Comparison of ENCODE assay signal across 10 cellular contexts in the genomic region with DNA sequence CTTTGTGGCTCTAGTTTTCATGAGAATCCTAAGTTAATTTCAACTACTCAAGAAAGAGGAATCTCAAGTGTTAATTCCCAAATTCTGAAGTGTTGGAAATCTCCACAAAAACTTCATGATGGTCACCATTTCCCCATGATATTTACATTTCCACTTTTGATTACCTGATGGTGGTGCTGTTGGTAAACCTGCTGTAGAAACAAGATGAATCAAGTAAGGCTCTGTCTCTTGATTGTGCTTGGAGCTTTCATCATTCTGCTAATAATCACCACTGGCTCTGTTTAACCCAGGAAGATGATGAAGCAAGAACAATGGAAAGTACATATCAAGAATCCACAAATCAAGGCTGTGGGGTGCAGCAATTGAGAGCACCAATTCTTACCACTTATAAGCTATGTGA.
DNase-seq lines count a peak whose midpoint lies in the region; ATAC-seq, FAIRE-seq and TF ChIP-seq lines count a peak whose summit lies in the region.
"Had no signal": no experiment of that assay in that cellular context is flagged by ENCODE, and none has a peak within 500 bp of the region (broad histone marks: within the 10 kb centered on the region; RNA-seq: fewer than 3 reads in every experiment).

No MANE protein-coding gene starts in this region.

- no peaks in the 10 kb centered on the region for H3K4me1 ChIP-seq in HepG2 (ENCODE audit: insufficient read depth, low read length)
- H3K4me1 ChIP-seq: gastroesophageal sphincter had no signal

- no peaks in the 10 kb centered on the region for H3K27me3 ChIP-seq in HepG2 (ENCODE audit: control insufficient read depth in 1 of 2, insufficient read depth in 2 of 2, low read length in 2 of 2)
- H3K27me3 ChIP-seq: gastroesophageal sphincter had no signal

- TF ChIP-seq CTCF in D721Med (IDR thresholded peaks at IDR 0.05; ENCODE audit: insufficient read depth, missing control alignments) (peak; percentile 24), choroid plexus epithelial cell (conservative IDR thresholded peaks at IDR 0.05; ENCODE audit: low read depth, low read length) (peak; percentile 38), HepG2 (CRISPR knock-in tag; IDR thresholded peaks at IDR 0.05) (peak; percentile 55)

- TF ChIP-seq POLR2A in HepG2 (IDR thresholded peaks at IDR 0.05; ENCODE audit: insufficient read depth in 1 of 2, low read depth in 2 of 2, low read length in 2 of 2), result no peak

- TF ChIP-seq EP300 in HepG2 (IDR thresholded peaks at IDR 0.05; ENCODE audit: low read depth in 2 of 2, low read length in 2 of 2) (no peak), HepG2 (CRISPR knock-in tag; IDR thresholded peaks at IDR 0.05; ENCODE audit: borderline replicate concordance) (no peak)

- no peaks in the 10 kb centered on the region for H3K9me3 ChIP-seq in HepG2 (ENCODE audit: low read length)
- H3K9me3 ChIP-seq: gastroesophageal sphincter had no signal

- in situ Hi-C loops in HepG2 (cut with HindIII; ENCODE audit: extremely low pct_ligation_motif_present, low pct_unique_long_range_greater_than_20kb), result no loop called here

- H3K4me2 ChIP-seq in HepG2 (ENCODE audit: low read depth, low read length), result no peak overlapping the region

- H3K4me3 ChIP-seq in choroid plexus epithelial cell (ENCODE audit: low read depth, low read length), result no peak overlapping the region
- no peak overlapping the region for H3K4me3 ChIP-seq in HepG2 (replicated peaks in 1 of 3; ENCODE audit: insufficient read depth in 1 of 3, low read depth in 2 of 3, low read length in 3 of 3)
- H3K4me3 ChIP-seq: gastroesophageal sphincter had no signal

- ATAC-seq in HepG2 (no peak), HG02973 (IDR thresholded peaks at IDR 0.05; ENCODE audit: unreplicated experiment) (no peak)
- ATAC-seq: gastroesophageal sphincter had no signal

- intact Hi-C loops in HepG2 (cut with micrococcal nuclease; ENCODE audit: unreplicated experiment), result loop anchor here (1.0 kb wide), 1 partner anchor 223 kb away; no protein-coding TSS in a partner anchor

- no peaks in the 10 kb centered on the region for H4K20me1 ChIP-seq in HepG2 (ENCODE audit: insufficient read depth, low read length)

- CTCF ChIA-PET in HepG2 (lab: Yijun Ruan, JAX; ENCODE audit: low intra/inter-chr PET ratio, low total read pairs), result no interaction called here

- DNase-seq in D721Med (ENCODE audit: insufficient read length, low spot score) (no peak), NAMALWA (ENCODE audit: low spot score) (peak; percentile 12), choroid plexus epithelial cell (ENCODE audit: low read depth) (peak; percentile 45), HepG2 (ENCODE audit: low spot score) (no peak), cerebellar nuclear complex (lab: John Stamatoyannopoulos, UW) (no peak), 8988T (no peak)
- DNase-seq in activated CD8-positive, alpha-beta memory T cell treated with anti-CD3 and anti-CD28 coated beads for 24 hours, result no peak

- no peaks in the 10 kb centered on the region for H3K79me2 ChIP-seq in HepG2 (ENCODE audit: insufficient read depth, low read length)

- TF ChIP-seq RAD21 in HepG2 (CRISPR knock-in tag; IDR thresholded peaks at IDR 0.05), result no peak

- POLR2A ChIA-PET in HepG2 (lab: Yijun Ruan, JAX), result no interaction called here

- FAIRE-seq in D721Med (lab: Jason Lieb, UNC), result no peak
- FAIRE-seq in HepG2 (lab: Jason Lieb, UNC), result no peak
- FAIRE-seq: astrocyte had no signal

- no peak overlapping the region for H2AFZ ChIP-seq in HepG2 (ENCODE audit: low read length)

- BruUV-seq in HepG2 (replicated peaks; lab: Mats Ljungman, UMichigan), result no TSS peak

- H3K27ac ChIP-seq in HepG2 (ENCODE audit: extremely low read length, insufficient read depth, low read length), result no peak overlapping the region
- H3K27ac ChIP-seq: gastroesophageal sphincter had no signal

- H3K9ac ChIP-seq in HepG2 (ENCODE audit: insufficient read depth, low read depth, low read length), result no peak overlapping the region

- no peaks in the 10 kb centered on the region for H3K36me3 ChIP-seq in HepG2 (replicated peaks in 1 of 2; ENCODE audit: control insufficient read depth in 1 of 2, insufficient read depth in 2 of 2, low read length in 2 of 2)
- H3K36me3 ChIP-seq: gastroesophageal sphincter had no signal

TF ChIP-seq in HepG2, 621 proteins besides CTCF, POLR2A, EP300 and RAD21:
- TF ChIP-seq, protein P1, sequence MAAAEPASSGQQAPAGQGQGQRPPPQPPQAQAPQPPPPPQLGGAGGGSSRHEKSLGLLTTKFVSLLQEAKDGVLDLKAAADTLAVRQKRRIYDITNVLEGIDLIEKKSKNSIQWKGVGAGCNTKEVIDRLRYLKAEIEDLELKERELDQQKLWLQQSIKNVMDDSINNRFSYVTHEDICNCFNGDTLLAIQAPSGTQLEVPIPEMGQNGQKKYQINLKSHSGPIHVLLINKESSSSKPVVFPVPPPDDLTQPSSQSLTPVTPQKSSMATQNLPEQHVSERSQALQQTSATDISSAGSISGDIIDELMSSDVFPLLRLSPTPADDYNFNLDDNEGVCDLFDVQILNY (CRISPR knock-in tag; conservative IDR thresholded peaks at IDR 0.05), result no peak
- TF ChIP-seq FOXA3 (CRISPR knock-in tag; IDR thresholded peaks at IDR 0.05) (peak; percentile 47), FOXA1 (IDR thresholded peaks at IDR 0.05) (no peak), FOXA1 (CRISPR knock-in tag; IDR thresholded peaks at IDR 0.05) (peak; percentile 48), CREB1 (IDR thresholded peaks at IDR 0.05) (no peak), CREB1 (CRISPR knock-in tag; IDR thresholded peaks at IDR 0.05) (no peak), SMC3 (IDR thresholded peaks at IDR 0.05; ENCODE audit: low read length) (0 out of 2 replicates have a peak, but pooled peaks have one; percentile 24), KDM1A (CRISPR knock-in tag; IDR thresholded peaks at IDR 0.05) (no peak), STAG1 (CRISPR knock-in tag; IDR thresholded peaks at IDR 0.05) (peak; percentile 63), TSC22D2 (CRISPR knock-in tag; IDR thresholded peaks at IDR 0.05; ENCODE audit: borderline replicate concordance) (no peak), ZNF589 (CRISPR knock-in tag; conservative IDR thresholded peaks at IDR 0.05) (no peak)
- TF ChIP-seq, protein P2, sequence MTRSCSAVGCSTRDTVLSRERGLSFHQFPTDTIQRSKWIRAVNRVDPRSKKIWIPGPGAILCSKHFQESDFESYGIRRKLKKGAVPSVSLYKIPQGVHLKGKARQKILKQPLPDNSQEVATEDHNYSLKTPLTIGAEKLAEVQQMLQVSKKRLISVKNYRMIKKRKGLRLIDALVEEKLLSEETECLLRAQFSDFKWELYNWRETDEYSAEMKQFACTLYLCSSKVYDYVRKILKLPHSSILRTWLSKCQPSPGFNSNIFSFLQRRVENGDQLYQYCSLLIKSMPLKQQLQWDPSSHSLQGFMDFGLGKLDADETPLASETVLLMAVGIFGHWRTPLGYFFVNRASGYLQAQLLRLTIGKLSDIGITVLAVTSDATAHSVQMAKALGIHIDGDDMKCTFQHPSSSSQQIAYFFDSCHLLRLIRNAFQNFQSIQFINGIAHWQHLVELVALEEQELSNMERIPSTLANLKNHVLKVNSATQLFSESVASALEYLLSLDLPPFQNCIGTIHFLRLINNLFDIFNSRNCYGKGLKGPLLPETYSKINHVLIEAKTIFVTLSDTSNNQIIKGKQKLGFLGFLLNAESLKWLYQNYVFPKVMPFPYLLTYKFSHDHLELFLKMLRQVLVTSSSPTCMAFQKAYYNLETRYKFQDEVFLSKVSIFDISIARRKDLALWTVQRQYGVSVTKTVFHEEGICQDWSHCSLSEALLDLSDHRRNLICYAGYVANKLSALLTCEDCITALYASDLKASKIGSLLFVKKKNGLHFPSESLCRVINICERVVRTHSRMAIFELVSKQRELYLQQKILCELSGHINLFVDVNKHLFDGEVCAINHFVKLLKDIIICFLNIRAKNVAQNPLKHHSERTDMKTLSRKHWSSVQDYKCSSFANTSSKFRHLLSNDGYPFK (CRISPR knock-in tag; IDR thresholded peaks at IDR 0.05; ENCODE audit: borderline replicate concordance), result no peak
- TF ChIP-seq, protein P3, sequence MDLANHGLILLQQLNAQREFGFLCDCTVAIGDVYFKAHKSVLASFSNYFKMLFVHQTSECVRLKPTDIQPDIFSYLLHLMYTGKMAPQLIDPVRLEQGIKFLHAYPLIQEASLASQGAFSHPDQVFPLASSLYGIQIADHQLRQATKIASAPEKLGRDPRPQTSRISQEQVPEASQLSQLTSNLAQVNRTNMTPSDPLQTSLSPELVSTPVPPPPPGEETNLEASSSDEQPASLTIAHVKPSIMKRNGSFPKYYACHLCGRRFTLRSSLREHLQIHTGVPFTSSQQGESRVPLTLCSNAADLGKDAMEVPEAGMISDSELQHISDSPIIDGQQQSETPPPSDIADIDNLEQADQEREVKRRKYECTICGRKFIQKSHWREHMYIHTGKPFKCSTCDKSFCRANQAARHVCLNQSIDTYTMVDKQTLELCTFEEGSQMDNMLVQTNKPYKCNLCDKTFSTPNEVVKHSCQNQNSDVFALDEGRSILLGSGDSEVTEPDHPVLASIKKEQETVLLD (CRISPR knock-in tag; IDR thresholded peaks at IDR 0.05; ENCODE audit: low read depth), result no peak

Comparison
In these comparisons a context has a peak if more than half of its experiments do, and no peak if none do; other contexts are left out.
1. DNase-seq: peak in NAMALWA (single experiment) and choroid plexus epithelial cell (single experiment); none in D721Med (single experiment), HepG2 (single experiment), cerebellar nuclear complex (0 of 2), 8988T (single experiment) and activated CD8-positive, alpha-beta memory T cell treated with anti-CD3 and anti-CD28 coated beads for 24 hours (single experiment).
2. Peak in every context shown above with its lines, with median percentiles within 50 percentile points of each other: CTCF ChIP-seq.